ENCODE assay signal across 21 cellular contexts in genomic region chr7:79529214-79529895, GRCh38.
DNase-seq lines count a peak whose midpoint lies in the region; TF ChIP-seq lines count a peak whose summit lies in the region.
"Had no signal": no experiment of that assay in that cellular context is flagged by ENCODE, and none has a peak within 500 bp of the region (broad histone marks: within the 10 kb centered on the region; RNA-seq: fewer than 3 reads in every experiment).

No MANE protein-coding gene starts in this region.

- BruUV-seq in Calu3 (replicated peaks; lab: Mats Ljungman, UMichigan) = no TSS peak

- no peaks in the 10 kb centered on the region for H3K36me3 Mint-ChIP-seq in Calu3 (ENCODE audit: insufficient read depth, unreplicated experiment)
- H3K36me3 Mint-ChIP-seq: memory B cell; natural killer cell treated with Interleukin-12 subunit alpha and Interleukin-12 subunit beta and Interleukin-15 and Interleukin-18, amount 100 ng/mL, for 72 hours had no signal

- no peak overlapping the region for H3K4me3 ChIP-seq in HEK293 (ENCODE audit: low read depth, low read length)
- H3K4me3 ChIP-seq: GM12878, suprapubic skin had no signal

- peaks cover 3% of the 10 kb centered on the region; the same call in 1 of the 2 replicates for H3K4me1 ChIP-seq in HEK293 (ENCODE audit: control insufficient read depth, insufficient read depth, low read length)
- H3K4me1 ChIP-seq: suprapubic skin had no signal

- TF ChIP-seq CTCF in Calu3 (IDR thresholded peaks at IDR 0.05; ENCODE audit: unreplicated experiment) = no peak
- no peak for TF ChIP-seq CTCF in HEK293 (tag by site-specific recombination; IDR thresholded peaks at IDR 0.05)

- H3K4me1 Mint-ChIP-seq in Calu3 (ENCODE audit: low read depth, unreplicated experiment) = peaks cover 13% of the 10 kb centered on the region
- H3K4me1 Mint-ChIP-seq: memory B cell had no signal

- H3K27me3 Mint-ChIP-seq in Calu3 (ENCODE audit: unreplicated experiment) = no peaks in the 10 kb centered on the region
- H3K27me3 Mint-ChIP-seq: memory B cell; natural killer cell treated with Interleukin-12 subunit alpha and Interleukin-12 subunit beta and Interleukin-15 and Interleukin-18, amount 100 ng/mL, for 72 hours had no signal

- no peak overlapping the region for H3K4me3 Mint-ChIP-seq in Calu3 (ENCODE audit: low read depth, unreplicated experiment)
- H3K4me3 Mint-ChIP-seq: memory B cell; natural killer cell treated with Interleukin-12 subunit alpha and Interleukin-12 subunit beta and Interleukin-15 and Interleukin-18, amount 100 ng/mL, for 72 hours had no signal

- H3K27ac Mint-ChIP-seq in Calu3 (ENCODE audit: unreplicated experiment) = peak overlapping the region; percentile 39
- H3K27ac Mint-ChIP-seq: memory B cell; natural killer cell treated with Interleukin-12 subunit alpha and Interleukin-12 subunit beta and Interleukin-15 and Interleukin-18, amount 100 ng/mL, for 72 hours had no signal

- no peak overlapping the region for H3K27ac ChIP-seq in HEK293 (ENCODE audit: extremely low read depth, low read depth, low read length)
- H3K27ac ChIP-seq: HL-60, suprapubic skin had no signal

- H3K9me3 ChIP-seq in HEK293 (ENCODE audit: control insufficient read depth, insufficient read depth, low read depth, low read length) = no peaks in the 10 kb centered on the region
- H3K9me3 ChIP-seq: suprapubic skin had no signal

- POLR2A ChIA-PET in HEK293 (lab: Yijun Ruan, JAX) = no interaction called here

- CTCF ChIA-PET in Calu3 (lab: Charles Lee) = no interaction called here
- CTCF ChIA-PET in HEK293 (lab: Yijun Ruan, JAX) = interaction anchor here (0.6 kb wide), 1 partner anchor 1134 kb away, joined by 3 read pairs; no protein-coding TSS in a partner anchor

- DNase-seq in Calu3 = no peak
- peak; percentile 90 for DNase-seq in NCI-H69 (lab: John Stamatoyannopoulos, UW)
- DNase-seq in iris pigment epithelial cell (ENCODE audit: low read depth) = peak; percentile 28
- DNase-seq in stimulated activated CD4-positive, alpha-beta T cell treated with anti-CD3 and anti-CD28 coated beads, Interleukin-4, amount 100 ng/mL, for 1 hour = no peak
- no peak for DNase-seq in HK-2 (ENCODE audit: unreplicated experiment)
- DNase-seq in activated T-cell treated with anti-CD3 and anti-CD28 coated beads, Interleukin-2, amount 50 U/mL, for 48 hours = no peak
- no peak for DNase-seq in HUDEP-2 (lab: John Stamatoyannopoulos, UW; ENCODE audit: unreplicated experiment in 76 of 76)
- DNase-seq: activated CD4-positive, alpha-beta T cell treated with anti-CD3 and anti-CD28 coated beads, Interleukin-2, amount 50 U/mL, for 1 hour; activated CD8-positive, alpha-beta memory T cell treated with anti-CD3 and anti-CD28 coated beads, Interleukin-2, amount 50 U/mL, for 48 hours; activated gamma-delta T cell treated with Interleukin-2 at 50 U/mL for 16 hours; GF-D8; KBM-7; kidney; stimulated activated CD8-positive, alpha-beta memory T cell treated with anti-CD3 and anti-CD28 coated beads, Interleukin-4, amount 100 ng/mL, for 48 hours; T-helper 1 cell had no signal

- no peaks in the 10 kb centered on the region for H3K36me3 ChIP-seq in HEK293 (ENCODE audit: control insufficient read depth in 2 of 2, insufficient read depth in 1 of 2, low read length in 2 of 2)
- H3K36me3 ChIP-seq: suprapubic skin had no signal

- intact Hi-C loops in Calu3 (cut with micrococcal nuclease; ENCODE audit: unreplicated experiment) = no loop called here

- no peaks in the 10 kb centered on the region for H3K9me3 Mint-ChIP-seq in Calu3 (ENCODE audit: low read depth, unreplicated experiment)

TF ChIP-seq in HEK293, 187 proteins besides CTCF, POLR2A, EP300 and RAD21:
- TF ChIP-seq ZIC2 (tag by site-specific recombination; IDR thresholded peaks at IDR 0.05) (peak; percentile 45), ZBTB11 (tag by site-specific recombination; conservative IDR thresholded peaks at IDR 0.05; ENCODE audit: low read depth) (no peak)
TF ChIP-seq in HEK293: peak in this region for 1.

Comparison
In these comparisons a context has a peak if more than half of its experiments do, and no peak if none do; other contexts are left out.
1. DNase-seq: peak in NCI-H69 (single experiment) and iris pigment epithelial cell (single experiment); none in Calu3 (single experiment), stimulated activated CD4-positive, alpha-beta T cell treated with anti-CD3 and anti-CD28 coated beads, Interleukin-4, amount 100 ng/mL, for 1 hour (single experiment), HK-2 (single experiment), activated T-cell treated with anti-CD3 and anti-CD28 coated beads, Interleukin-2, amount 50 U/mL, for 48 hours (0 of 2) and HUDEP-2 (0 of 76).